Comparison of ENCODE assay signal across 20 cellular contexts in genomic region chr1:45615885-45616284, GRCh38. TPM values are rescaled to one million over a fixed set of nuclear protein-coding genes. Genes with fewer than 3 reads are reported as not detected.
DNase-seq lines count a peak whose midpoint lies in the region; ATAC-seq, FAIRE-seq and TF ChIP-seq lines count a peak whose summit lies in the region.
"Had no signal": no experiment of that assay in that cellular context is flagged by ENCODE, and none has a peak within 500 bp of the region (broad histone marks: within the 10 kb centered on the region; RNA-seq: fewer than 3 reads in every experiment).

No MANE protein-coding gene starts in this region.

- CTCF ChIA-PET in HepG2 (lab: Yijun Ruan, JAX; ENCODE audit: low intra/inter-chr PET ratio, low total read pairs): no interaction called here
- CTCF ChIA-PET in activated B cell treated with CpG ODN at 0.5 μM for 24 hours (lab: Charles Lee): no interaction called here
- CTCF ChIA-PET in activated naive CD4-positive, alpha-beta T cell treated with anti-CD3 and anti-CD28 coated beads, Interleukin-2, amount 10 ng/mL, durations not matched to agents 7 days and 5 days (lab: Charles Lee): no interaction called here

- H3K4me2 ChIP-seq in HepG2 (ENCODE audit: low read depth, low read length): no peak overlapping the region
- H3K4me2 ChIP-seq: A549; BLaER1 treated with 17β-estradiol and CSF1 and Interleukin-3, amounts not matched to agents 10 nM and 100 nM; KMS-11 had no signal

- H3K36me3 ChIP-seq in HepG2 (replicated peaks in 1 of 2; ENCODE audit: control insufficient read depth in 1 of 2, insufficient read depth in 2 of 2, low read length in 2 of 2) (peaks cover 26 to 66% of the 10 kb centered on the region in 2 experiments), right lobe of liver (peaks cover 0 to 54% (median 23%) of the 10 kb centered on the region in 4 donors)

- H3K4me3 ChIP-seq in HepG2 (replicated peaks in 1 of 3; ENCODE audit: insufficient read depth in 1 of 3, low read depth in 2 of 3, low read length in 3 of 3) (no peak overlapping the region), right lobe of liver (no peak overlapping the region)
- H3K4me3 ChIP-seq: A549; BLaER1 treated with 17β-estradiol and CSF1 and Interleukin-3, amounts not matched to agents 10 nM and 100 nM had no signal

- H3K9me3 ChIP-seq in HepG2 (ENCODE audit: low read length) (no peaks in the 10 kb centered on the region), right lobe of liver (no peaks in the 10 kb centered on the region)
- H3K9me3 ChIP-seq: A549; BLaER1 treated with 17β-estradiol and CSF1 and Interleukin-3, amounts not matched to agents 10 nM and 100 nM had no signal

- FAIRE-seq in HepG2 (lab: Jason Lieb, UNC): no peak
- FAIRE-seq: A549, D721Med, H54, RCC 7860 had no signal

- H4K20me1 ChIP-seq in HepG2 (ENCODE audit: insufficient read depth, low read length): no peaks in the 10 kb centered on the region; the same call in 1 of the 2 replicates

- ATAC-seq in HepG2: no peak
- ATAC-seq in right lobe of liver: no peak
- ATAC-seq in activated B cell treated with CpG ODN at 0.5 μM for 24 hours (ENCODE audit: low read depth): peak; percentile 60
- peak; percentile 86 to 93 for ATAC-seq in naive B cell (ENCODE audit: low read depth in 2 of 2)
- ATAC-seq: A549 had no signal

- 94% methylated on average over 1 of the region's 1 CpG for WGBS in HepG2 (ENCODE audit: low lambda C conversion rate)
- WGBS in right lobe of liver (ENCODE audit: insufficient coverage, low coverage, low lambda C conversion rate, missing lambda C conversion rate): 75% methylated on average over 1 of the region's 1 CpG

- no TSS peak for BruUV-seq in HepG2 (replicated peaks; lab: Mats Ljungman, UMichigan)

- H3K27ac ChIP-seq in HepG2 (ENCODE audit: extremely low read length, insufficient read depth, low read length): no peak overlapping the region
- no peak overlapping the region for H3K27ac ChIP-seq in right lobe of liver
- H3K27ac ChIP-seq: A549; BLaER1 treated with 17β-estradiol and CSF1 and Interleukin-3, amounts not matched to agents 10 nM and 100 nM; KMS-11 had no signal

- no peak overlapping the region for H3K4me3 Mint-ChIP-seq in activated B cell treated with CpG ODN at 0.5 μM for 24 hours
- peak overlapping the region in 4 of 8 donors; percentile 0 to 25 (median 12) for H3K4me3 Mint-ChIP-seq in naive B cell
- no peak overlapping the region for H3K4me3 Mint-ChIP-seq in chondrocyte (ENCODE audit: unreplicated experiment)
- H3K4me3 Mint-ChIP-seq in activated naive CD4-positive, alpha-beta T cell treated with anti-CD3 and anti-CD28 coated beads, Interleukin-2, amount 10 ng/mL, durations not matched to agents 7 days and 5 days: no peak overlapping the region
- H3K4me3 Mint-ChIP-seq: HFFc6 had no signal

- TF ChIP-seq CTCF in HepG2 (CRISPR knock-in tag; IDR thresholded peaks at IDR 0.05) (no peak), right lobe of liver (IDR thresholded peaks at IDR 0.05) (no peak), activated B cell treated with CpG ODN at 0.5 μM for 24 hours (IDR thresholded peaks at IDR 0.05) (no peak), chondrocyte (IDR thresholded peaks at IDR 0.05) (no peak)

- TF ChIP-seq POLR2A in HepG2 (IDR thresholded peaks at IDR 0.05; ENCODE audit: insufficient read depth in 1 of 2, low read depth in 2 of 2, low read length in 2 of 2) (no peak), right lobe of liver (IDR thresholded peaks at IDR 0.05) (no peak)

- H3K27me3 ChIP-seq in HepG2 (ENCODE audit: control insufficient read depth in 1 of 2, insufficient read depth in 2 of 2, low read length in 2 of 2) (no peaks in the 10 kb centered on the region), right lobe of liver (no peaks in the 10 kb centered on the region)
- H3K27me3 ChIP-seq: BLaER1 treated with 17β-estradiol and CSF1 and Interleukin-3, amounts not matched to agents 10 nM and 100 nM had no signal

- H3K9me3 Mint-ChIP-seq in activated B cell treated with CpG ODN at 0.5 μM for 24 hours (no peaks in the 10 kb centered on the region), naive B cell (no peaks in the 10 kb centered on the region), chondrocyte (ENCODE audit: low read depth) (no peaks in the 10 kb centered on the region)
- no peaks in the 10 kb centered on the region for H3K9me3 Mint-ChIP-seq in activated naive CD4-positive, alpha-beta T cell treated with anti-CD3 and anti-CD28 coated beads, Interleukin-2, amount 10 ng/mL, durations not matched to agents 7 days and 5 days
- H3K9me3 Mint-ChIP-seq: HFFc6 had no signal

- TF ChIP-seq EP300 in HepG2 (IDR thresholded peaks at IDR 0.05; ENCODE audit: low read depth in 2 of 2, low read length in 2 of 2): no peak
- no peak for TF ChIP-seq EP300 in HepG2 (CRISPR knock-in tag; IDR thresholded peaks at IDR 0.05; ENCODE audit: borderline replicate concordance)

- H3K27ac Mint-ChIP-seq in activated B cell treated with CpG ODN at 0.5 μM for 24 hours: no peak overlapping the region
- H3K27ac Mint-ChIP-seq in naive B cell: peak overlapping the region in 1 of 6 donors; percentile 56
- H3K27ac Mint-ChIP-seq in chondrocyte (ENCODE audit: unreplicated experiment): no peak overlapping the region
- no peak overlapping the region for H3K27ac Mint-ChIP-seq in activated naive CD4-positive, alpha-beta T cell treated with anti-CD3 and anti-CD28 coated beads, Interleukin-2, amount 10 ng/mL, durations not matched to agents 7 days and 5 days
- H3K27ac Mint-ChIP-seq: HFFc6 had no signal

- H2AFZ ChIP-seq in HepG2 (ENCODE audit: low read length): no peak overlapping the region

- peaks cover 5% of the 10 kb centered on the region for H3K79me2 ChIP-seq in HepG2 (ENCODE audit: insufficient read depth, low read length)

- H3K4me1 Mint-ChIP-seq in activated B cell treated with CpG ODN at 0.5 μM for 24 hours (peaks cover 19% of the 10 kb centered on the region), naive B cell (peaks cover 16 to 28% (median 22%) of the 10 kb centered on the region in 3 donors), chondrocyte (ENCODE audit: low read depth) (no peaks in the 10 kb centered on the region)
- H3K4me1 Mint-ChIP-seq in activated naive CD4-positive, alpha-beta T cell treated with anti-CD3 and anti-CD28 coated beads, Interleukin-2, amount 10 ng/mL, durations not matched to agents 7 days and 5 days: no peaks in the 10 kb centered on the region

- H3K27me3 Mint-ChIP-seq in activated B cell treated with CpG ODN at 0.5 μM for 24 hours: no peaks in the 10 kb centered on the region
- H3K27me3 Mint-ChIP-seq in naive B cell: no peaks in the 10 kb centered on the region
- no peaks in the 10 kb centered on the region for H3K27me3 Mint-ChIP-seq in chondrocyte (ENCODE audit: low read depth)
- H3K27me3 Mint-ChIP-seq in activated naive CD4-positive, alpha-beta T cell treated with anti-CD3 and anti-CD28 coated beads, Interleukin-2, amount 10 ng/mL, durations not matched to agents 7 days and 5 days: no peaks in the 10 kb centered on the region

- no peak overlapping the region for H3K9ac ChIP-seq in HepG2 (ENCODE audit: insufficient read depth, low read depth, low read length)
- H3K9ac ChIP-seq: BLaER1 treated with 17β-estradiol and CSF1 and Interleukin-3, amounts not matched to agents 10 nM and 100 nM; KMS-11 had no signal

- H3K36me3 Mint-ChIP-seq in activated B cell treated with CpG ODN at 0.5 μM for 24 hours (ENCODE audit: low read depth): peaks cover 84% of the 10 kb centered on the region
- H3K36me3 Mint-ChIP-seq in naive B cell: peaks cover 16 to 38% of the 10 kb centered on the region in 2 donors
- H3K36me3 Mint-ChIP-seq in chondrocyte (ENCODE audit: low read depth): peaks cover 17% of the 10 kb centered on the region
- H3K36me3 Mint-ChIP-seq in activated naive CD4-positive, alpha-beta T cell treated with anti-CD3 and anti-CD28 coated beads, Interleukin-2, amount 10 ng/mL, durations not matched to agents 7 days and 5 days: peaks cover 42% of the 10 kb centered on the region

- TF ChIP-seq RAD21 in HepG2 (CRISPR knock-in tag; IDR thresholded peaks at IDR 0.05): no peak

- POLR2A ChIA-PET in HepG2 (lab: Yijun Ruan, JAX) (no interaction called here), activated B cell treated with CpG ODN at 0.5 μM for 24 hours (lab: Charles Lee) (no interaction called here)

- in situ Hi-C loops in HepG2 (cut with HindIII; ENCODE audit: extremely low pct_ligation_motif_present, low pct_unique_long_range_greater_than_20kb): no loop called here

- H3K4me1 ChIP-seq in HepG2 (ENCODE audit: insufficient read depth, low read length) (peaks cover 11% of the 10 kb centered on the region), right lobe of liver (no peaks in the 10 kb centered on the region)
- H3K4me1 ChIP-seq: A549 had no signal

- intact Hi-C loops in HepG2 (cut with micrococcal nuclease; ENCODE audit: unreplicated experiment): no loop called here
- intact Hi-C loops in right lobe of liver (cut with DNase I): no loop called here
- intact Hi-C loops in activated B cell treated with CpG ODN at 0.5 μM for 24 hours (cut with micrococcal nuclease): no loop called here

- DNase-seq in HepG2 (ENCODE audit: low spot score) (no peak), right lobe of liver (no peak), activated B cell treated with CpG ODN at 0.5 μM for 24 hours (no peak), naive B cell (peak; percentile 35), AML-193 (lab: John Stamatoyannopoulos, UW) (no peak), chondrocyte (ENCODE audit: low spot score) (no peak)
- DNase-seq in activated naive CD4-positive, alpha-beta T cell treated with anti-CD3 and anti-CD28 coated beads, Interleukin-2, amount 10 ng/mL, durations not matched to agents 7 days and 5 days: no peak
- DNase-seq: HFFc6; NCI-H1417 treated with DMSO at 0.1 percent for 48 hours; NCI-H187 treated with DMSO at 0.1 percent for 48 hours; NCI-H226; NCI-H69; NK-92 treated with Interleukin-12 subunit alpha and Interleukin-12 subunit beta, amount 100 ng/mL, for 24 hours; Right ventricle myocardium superior had no signal

RNA-seq across cellular contexts. Expression of gene CCDC17, which starts 8.0 kb away (rescaled TPM):
- total RNA-seq in HepG2 (2016; rRNA removed; fragmentation: Illumina TruSeq; extraction: Trizol): 0.24 and 1.5 TPM in 2 replicates
- total RNA-seq in HepG2 (2016; cell fraction: cytosol; rRNA removed; fragmentation: Illumina TruSeq; extraction: Trizol; ENCODE audit: low read depth): 0.26 and 0.30 TPM in 2 replicates
- 0.18 and 1.4 TPM in 2 replicates for total RNA-seq in HepG2 (2016; cell fraction: insoluble cytoplasmic fraction; rRNA removed; fragmentation: Illumina TruSeq; extraction: Trizol)
- 0.37 and 0.41 TPM in 2 replicates for total RNA-seq in HepG2 (2016; cell fraction: membrane; rRNA removed; fragmentation: Illumina TruSeq; extraction: Trizol)
- 1.7 and 2.5 TPM in 2 replicates for total RNA-seq in HepG2 (2016; cell fraction: nucleus; rRNA removed; fragmentation: Illumina TruSeq; extraction: Trizol)
- polyA plus RNA-seq in HepG2 (2011; rRNA removed): 3.2 and 3.3 TPM in 2 replicates
- polyA plus RNA-seq in HepG2 (2011; cell fraction: cytosol; rRNA removed): 0.64 and 0.82 TPM in 2 replicates
- polyA plus RNA-seq in HepG2 (2011; cell fraction: nucleus; rRNA removed): 23.6 and 26.7 TPM in 2 replicates
- 2.9 and 3.4 TPM in 2 replicates for polyA plus RNA-seq in HepG2 (2012)
- 0.18 and 0.35 TPM in 2 replicates for polyA plus RNA-seq in HepG2 (2016; cell fraction: cytosol; fragmentation: Illumina TruSeq; extraction: Trizol; ENCODE audit: low read depth)
- 0.20 TPM in 1 of 2 replicates, not detected in the other for polyA plus RNA-seq in HepG2 (2016; cell fraction: insoluble cytoplasmic fraction; fragmentation: Illumina TruSeq; extraction: Trizol; ENCODE audit: low read depth)
- 0.13 and 0.33 TPM in 2 replicates for polyA plus RNA-seq in HepG2 (2016; cell fraction: membrane; fragmentation: Illumina TruSeq; extraction: Trizol; ENCODE audit: low read depth)
- polyA plus RNA-seq in HepG2 (2016; cell fraction: nucleus; fragmentation: Illumina TruSeq; extraction: Trizol; ENCODE audit: insufficient read depth, low read depth): 4.6 and 5.9 TPM in 2 replicates
- polyA minus RNA-seq in HepG2 (2011; rRNA and poly(A)+ RNA removed; ENCODE audit: low replicate concordance): 4.0 and 9.6 TPM in 2 replicates
- polyA minus RNA-seq in HepG2 (2011; cell fraction: cytosol; rRNA and poly(A)+ RNA removed): 0.62 TPM in 1 of 2 replicates, not detected in the other
- 10.6 and 12.4 TPM in 2 replicates for polyA minus RNA-seq in HepG2 (2011; cell fraction: nucleus; rRNA and poly(A)+ RNA removed)
- total RNA-seq in right lobe of liver: 1 to 10 TPM in 5 of 6 experiments, under 1 TPM in 1; 0.81 to 3.1 (median 1.9) TPM
- total RNA-seq in activated B cell treated with CpG ODN at 0.5 μM for 24 hours: 4.6 and 6.3 TPM in 2 replicates
- under 1 TPM in 3 of 6 donors, not detected in 3; 0.08 to 0.57 (median 0.11) TPM for polyA plus RNA-seq in naive B cell (ENCODE audit: low read depth in 6 of 6)
- total RNA-seq in chondrocyte: 0.90 to 2.8 TPM (median 0.90 TPM) in 3 replicates

RNA-seq across cellular contexts. Expression of gene NASP, which starts 32.0 kb away (rescaled TPM):
- total RNA-seq in HepG2 (2016; rRNA removed; fragmentation: Illumina TruSeq; extraction: Trizol) (256 and 359 TPM in 2 replicates), right lobe of liver (10 to 100 TPM; 21.8 to 31.9 (median 26.1) TPM), activated B cell treated with CpG ODN at 0.5 μM for 24 hours (197 and 204 TPM in 2 replicates), chondrocyte (38.9 to 76.9 TPM (median 42.3 TPM) in 3 replicates)
- 56.5 and 57.9 TPM in 2 replicates for total RNA-seq in HepG2 (2016; cell fraction: cytosol; rRNA removed; fragmentation: Illumina TruSeq; extraction: Trizol; ENCODE audit: low read depth)
- 274 and 345 TPM in 2 replicates for total RNA-seq in HepG2 (2016; cell fraction: insoluble cytoplasmic fraction; rRNA removed; fragmentation: Illumina TruSeq; extraction: Trizol)
- total RNA-seq in HepG2 (2016; cell fraction: membrane; rRNA removed; fragmentation: Illumina TruSeq; extraction: Trizol): 59.8 and 65.7 TPM in 2 replicates
- total RNA-seq in HepG2 (2016; cell fraction: nucleus; rRNA removed; fragmentation: Illumina TruSeq; extraction: Trizol): 169 and 186 TPM in 2 replicates
- polyA plus RNA-seq in HepG2 (2011; rRNA removed) (105 and 132 TPM in 2 replicates), naive B cell (ENCODE audit: low read depth in 6 of 6) (100 to 1,000 TPM in 4 of 6 donors, 10 to 100 TPM in 2; 90.5 to 140 (median 114) TPM)
- polyA plus RNA-seq in HepG2 (2011; cell fraction: cytosol; rRNA removed): 78.7 and 83.2 TPM in 2 replicates
- polyA plus RNA-seq in HepG2 (2011; cell fraction: nucleus; rRNA removed): 94.3 and 131 TPM in 2 replicates
- 102 and 153 TPM in 2 replicates for polyA plus RNA-seq in HepG2 (2012)
- 22.1 and 22.6 TPM in 2 replicates for polyA plus RNA-seq in HepG2 (2016; cell fraction: cytosol; fragmentation: Illumina TruSeq; extraction: Trizol; ENCODE audit: low read depth)
- 462 and 490 TPM in 2 replicates for polyA plus RNA-seq in HepG2 (2016; cell fraction: insoluble cytoplasmic fraction; fragmentation: Illumina TruSeq; extraction: Trizol; ENCODE audit: low read depth)
- 35.8 and 36.2 TPM in 2 replicates for polyA plus RNA-seq in HepG2 (2016; cell fraction: membrane; fragmentation: Illumina TruSeq; extraction: Trizol; ENCODE audit: low read depth)
- polyA plus RNA-seq in HepG2 (2016; cell fraction: nucleus; fragmentation: Illumina TruSeq; extraction: Trizol; ENCODE audit: insufficient read depth, low read depth): 327 and 350 TPM in 2 replicates
- 96.7 and 116 TPM in 2 replicates for polyA minus RNA-seq in HepG2 (2011; rRNA and poly(A)+ RNA removed; ENCODE audit: low replicate concordance)
- polyA minus RNA-seq in HepG2 (2011; cell fraction: cytosol; rRNA and poly(A)+ RNA removed): 68.0 and 69.6 TPM in 2 replicates
- 86.8 and 102 TPM in 2 replicates for polyA minus RNA-seq in HepG2 (2011; cell fraction: nucleus; rRNA and poly(A)+ RNA removed)

Comparison
In these comparisons a context has a peak if more than half of its experiments do, and no peak if none do; other contexts are left out.
1. ATAC-seq: peak in activated B cell treated with CpG ODN at 0.5 μM for 24 hours (single experiment) and naive B cell (2 of 2); none in HepG2 (single experiment) and right lobe of liver (0 of 4).